ENCODE assay signal across 18 cellular contexts in genomic region chr9:13707635-13708410, GRCh38.
DNase-seq lines count a peak whose midpoint lies in the region; ATAC-seq and TF ChIP-seq lines count a peak whose summit lies in the region.
"Had no signal": no experiment of that assay in that cellular context is flagged by ENCODE, and none has a peak within 500 bp of the region (broad histone marks: within the 10 kb centered on the region; RNA-seq: fewer than 3 reads in every experiment).

No MANE protein-coding gene starts in this region.

- no peaks in the 10 kb centered on the region for H3K27me3 ChIP-seq in GM23248 (replicated peaks; ENCODE audit: insufficient read depth)
- H3K27me3 ChIP-seq in mesendoderm (ENCODE audit: insufficient read depth, low read length, poor library complexity) = no peaks in the 10 kb centered on the region
- H3K27me3 ChIP-seq: body of pancreas, pancreas, spleen, stomach had no signal

- H3K4me3 ChIP-seq in GM23248 (no peak overlapping the region), choroid plexus epithelial cell (ENCODE audit: low read depth, low read length) (no peak overlapping the region), mesendoderm (ENCODE audit: low read length) (no peak overlapping the region)
- H3K4me3 ChIP-seq: body of pancreas, pancreas, spleen, stomach had no signal

- no peaks in the 10 kb centered on the region for H3K9me2 ChIP-seq in GM23248 (ENCODE audit: insufficient read depth)

- no peak overlapping the region for H2BK15ac ChIP-seq in mesendoderm (replicated peaks; ENCODE audit: low read depth)

- H3K56ac ChIP-seq in mesendoderm (ENCODE audit: low read length) = no peak overlapping the region

- H4K20me1 ChIP-seq in GM23248 (ENCODE audit: insufficient read depth) = no peaks in the 10 kb centered on the region

- in situ Hi-C loops in GM23248 (cut with MboI) = no loop called here

- H4K5ac ChIP-seq in mesendoderm (ENCODE audit: low read length) = no peak overlapping the region

- no peak overlapping the region for H2AK5ac ChIP-seq in mesendoderm (ENCODE audit: low read length)

- WGBS in GM23248 (ENCODE audit: low coverage in 1 of 2, low lambda C conversion rate in 2 of 2, missing lambda C conversion rate in 2 of 2), 2 experiments = 71 to 76% methylated on average over 3 of the region's 3 CpGs
- no CpG with 5 or more reads among the region's 3 CpGs for WGBS in mesendoderm (ENCODE audit: extremely low coverage, insufficient coverage, low lambda C conversion rate)

- ATAC-seq in GM19452 (IDR thresholded peaks at IDR 0.05; ENCODE audit: unreplicated experiment) = no peak
- ATAC-seq: body of pancreas, pancreas, Right ventricle myocardium inferior had no signal

- no peak for TF ChIP-seq CTCF in choroid plexus epithelial cell (conservative IDR thresholded peaks at IDR 0.05; ENCODE audit: low read depth, low read length)

- no peak overlapping the region for H3K18ac ChIP-seq in mesendoderm (ENCODE audit: low read length)

- H2BK5ac ChIP-seq in mesendoderm (ENCODE audit: low read length) = no peak overlapping the region

- H4K8ac ChIP-seq in mesendoderm (ENCODE audit: low read depth, low read length) = no peak overlapping the region

- H3K27ac ChIP-seq in GM23248 (no peak overlapping the region), mesendoderm (ENCODE audit: low read depth, low read length) (no peak overlapping the region)
- H3K27ac ChIP-seq: body of pancreas, pancreas, spleen, stomach had no signal

- H3K79me2 ChIP-seq in GM23248 (ENCODE audit: insufficient read depth) (no peaks in the 10 kb centered on the region), mesendoderm (ENCODE audit: control insufficient read depth, insufficient read depth, low read length) (no peaks in the 10 kb centered on the region)

- H3K9ac ChIP-seq in GM23248 (no peak overlapping the region), mesendoderm (ENCODE audit: low read length) (no peak overlapping the region)

- no peaks in the 10 kb centered on the region for H3K36me3 ChIP-seq in GM23248 (ENCODE audit: low read depth)
- H3K36me3 ChIP-seq in mesendoderm (ENCODE audit: control insufficient read depth, insufficient read depth, low read length) = no peaks in the 10 kb centered on the region
- H3K36me3 ChIP-seq: pancreas, spleen, stomach had no signal

- no peaks in the 10 kb centered on the region for H3K79me1 ChIP-seq in mesendoderm (ENCODE audit: low read length)

- H3K9me3 ChIP-seq in GM23248 (ENCODE audit: low read depth) = no peaks in the 10 kb centered on the region
- H3K9me3 ChIP-seq: body of pancreas, pancreas, spleen, stomach had no signal

- no peak overlapping the region for H2AFZ ChIP-seq in GM23248

- H3K4ac ChIP-seq in mesendoderm (ENCODE audit: low read depth, low read length) = no peak overlapping the region

- no peak overlapping the region for H2BK120ac ChIP-seq in mesendoderm (ENCODE audit: low read depth, low read length)

- no peak overlapping the region for H3K23ac ChIP-seq in mesendoderm (ENCODE audit: low read length)

- H3F3A ChIP-seq in GM23248 (ENCODE audit: insufficient read depth) = peaks cover 13% of the 10 kb centered on the region

- peaks cover 9% of the 10 kb centered on the region for H3K4me1 ChIP-seq in GM23248 (ENCODE audit: insufficient read depth)
- H3K4me1 ChIP-seq in mesendoderm (ENCODE audit: control insufficient read depth, low read depth, low read length) = no peaks in the 10 kb centered on the region
- H3K4me1 ChIP-seq: body of pancreas, pancreas, spleen had no signal

- no peak overlapping the region for H3K4me2 ChIP-seq in GM23248 (ENCODE audit: unreplicated experiment)
- H3K4me2 ChIP-seq in mesendoderm (ENCODE audit: low read length) = no peak overlapping the region

- DNase-seq in GM23248 (peak; percentile 21), NCI-H226 (peak; percentile 78), choroid plexus epithelial cell (ENCODE audit: low read depth) (peak; percentile 55), mesendoderm (peak; percentile 8), hypothalamus (lab: John Stamatoyannopoulos, UW) (no peak), NCI-H2171 treated with DMSO at 0.1 percent for 48 hours (lab: John Stamatoyannopoulos, UW) (no peak)
- DNase-seq in central memory CD4-positive, alpha-beta T cell = no peak
- DNase-seq: activated CD4-positive, CD25-positive, alpha-beta regulatory T cell treated with anti-CD3 and anti-CD28 coated beads, Interleukin-2, amount 50 U/mL, for 72 hours; activated CD8-positive, alpha-beta memory T cell treated with anti-CD3 and anti-CD28 coated beads, Interleukin-2, amount 50 U/mL, for 4 hours; body of pancreas; effector CD8-positive, alpha-beta T cell; immature natural killer cell; NCI-H526 treated with DMSO at 0.1 percent for 48 hours; pancreas; spleen; stomach had no signal

Comparison
In these comparisons a context has a peak if more than half of its experiments do, and no peak if none do; other contexts are left out.
1. DNase-seq: peak in GM23248 (single experiment), NCI-H226 (single experiment), choroid plexus epithelial cell (single experiment) and mesendoderm (single experiment); none in hypothalamus (0 of 51), NCI-H2171 treated with DMSO at 0.1 percent for 48 hours (single experiment) and central memory CD4-positive, alpha-beta T cell (single experiment).